23 cellular contexts compared by ENCODE assay signal in genomic region chr2:158949300-158949699, GRCh38.
"Had no signal": no experiment of that assay in that cellular context is flagged by ENCODE, and none has a peak within 500 bp of the region (broad histone marks: within the 10 kb centered on the region; RNA-seq: fewer than 3 reads in every experiment).

No MANE protein-coding gene starts in this region.

- ATAC-seq: Panc1, PC-3, SK-N-SH treated with all-trans-retinoic acid at 6 μM for 48 hours had no signal

- H3K27me3 ChIP-seq: MG63 had no signal

- H3K36me3 ChIP-seq: MG63 had no signal

- H3K4me3 ChIP-seq: MG63 had no signal

- DNase-seq: IMR-90, Karpas-422, KG1, MG63, NCI-H1092, NCI-H1105 treated with DMSO at 0.1 percent for 48 hours, NCI-H1417 treated with DMSO at 0.1 percent for 48 hours, NCI-H146, NCI-H1694 treated with DMSO at 0.1 percent for 48 hours, NCI-H1930, NCI-H2081, NCI-H2107, NCI-H226, NCI-H446, NCI-H510A, NCI-H524 treated with DMSO at 0.1 percent for 48 hours, NCI-H69, NCI-H774, PC-3, SHP77 had no signal

- H3K27ac ChIP-seq: RWPE1 had no signal

- H3K9me3 ChIP-seq: MG63 had no signal
